In genomic region chr17:29504711-29505110, GRCh38 we compare ENCODE assay signal across 23 cellular contexts.
"Had no signal": no experiment of that assay in that cellular context is flagged by ENCODE, and none has a peak within 500 bp of the region (broad histone marks: within the 10 kb centered on the region; RNA-seq: fewer than 3 reads in every experiment).

No MANE protein-coding gene starts in this region.

- H3K27ac ChIP-seq: esophagus squamous epithelium, heart right ventricle, psoas muscle, skin epidermis, vagina had no signal

- DNase-seq: activated CD8-positive, alpha-beta T cell treated with anti-CD3 and anti-CD28 coated beads for 36 hours; activated naive CD4-positive, alpha-beta T cell treated with Interleukin-2 at 50 U/mL for 16 hours; activated naive CD8-positive, alpha-beta T cell treated with anti-CD3 and anti-CD28 coated beads, Interleukin-2, amount 10 ng/mL, durations not matched to agents 7 days and 5 days; activated T-cell treated with anti-CD3 and anti-CD28 coated beads, Interleukin-2, amount 50 U/mL, for 24 hours; anterior cingulate cortex; effector CD8-positive, alpha-beta T cell; esophagus squamous epithelium; heart right ventricle; immature natural killer cell; mucosa of descending colon; naive B cell; psoas muscle; right cardiac atrium; stimulated activated naive CD8-positive, alpha-beta T cell treated with anti-CD3 and anti-CD28 coated beads, Interleukin-15, amount 100 ng/mL, for 72 hours had no signal

- H3K4me1 Mint-ChIP-seq: activated CD4-positive, alpha-beta T cell treated with anti-CD3 and anti-CD28 coated beads, Interleukin-2, amount 10 ng/mL, durations not matched to agents 24 days and 14 days; activated naive CD8-positive, alpha-beta T cell treated with anti-CD3 and anti-CD28 coated beads, Interleukin-2, amount 10 ng/mL, durations not matched to agents 7 days and 5 days; brain; immature natural killer cell; memory B cell; naive B cell; neural crest cell; stimulated activated naive CD8-positive, alpha-beta T cell treated with anti-CD3 and anti-CD28 coated beads, Interleukin-15, amount 100 ng/mL, for 72 hours had no signal

- H3K27me3 ChIP-seq: esophagus squamous epithelium, heart right ventricle, vagina had no signal

- H3K4me3 ChIP-seq: esophagus squamous epithelium, heart right ventricle, mucosa of descending colon, psoas muscle, skin epidermis, vagina had no signal

- H3K27ac Mint-ChIP-seq: activated CD4-positive, alpha-beta T cell treated with anti-CD3 and anti-CD28 coated beads, Interleukin-2, amount 10 ng/mL, durations not matched to agents 24 days and 14 days; activated CD8-positive, alpha-beta T cell treated with anti-CD3 and anti-CD28 coated beads for 36 hours; activated naive CD8-positive, alpha-beta T cell treated with anti-CD3 and anti-CD28 coated beads, Interleukin-2, amount 10 ng/mL, durations not matched to agents 7 days and 5 days; activated T-cell treated with anti-CD3 and anti-CD28 coated beads, Interleukin-2, amount 50 U/mL, for 24 hours; activated T-helper 2 cell treated with anti-CD3 and anti-CD28 coated beads, Interferon-gamma antibody, Interleukin-2, Interleukin-4, amounts not matched to agents 10 μg/mL and 5 μg/mL and 100 μg/mL, durations not matched to agents 14 hours and 24 hours and 36 hours; brain; immature natural killer cell; memory B cell; stimulated activated naive CD8-positive, alpha-beta T cell treated with anti-CD3 and anti-CD28 coated beads, Interleukin-15, amount 100 ng/mL, for 72 hours; T-helper 1 cell treated with Interleukin-12 subunit alpha and Interleukin-12 subunit beta and Interleukin-4 antibody, amounts not matched to agents 30 μg/mL and 1 μg/mL, for 36 hours had no signal

- H3K27me3 Mint-ChIP-seq: activated CD4-positive, alpha-beta T cell treated with anti-CD3 and anti-CD28 coated beads, Interleukin-2, amount 10 ng/mL, durations not matched to agents 24 days and 14 days; activated CD8-positive, alpha-beta T cell treated with anti-CD3 and anti-CD28 coated beads for 36 hours; activated naive CD8-positive, alpha-beta T cell treated with anti-CD3 and anti-CD28 coated beads, Interleukin-2, amount 10 ng/mL, durations not matched to agents 7 days and 5 days; activated T-cell treated with anti-CD3 and anti-CD28 coated beads, Interleukin-2, amount 50 U/mL, for 24 hours; dendritic cell treated with granulocyte-macrophage colony-stimulating factor and Interleukin-4, amounts not matched to agents 40 ng/mL and 50 ng/mL, for 4 days; memory B cell; naive B cell; stimulated activated naive CD8-positive, alpha-beta T cell treated with anti-CD3 and anti-CD28 coated beads, Interleukin-15, amount 100 ng/mL, for 72 hours had no signal

- H3K4me3 Mint-ChIP-seq: activated CD4-positive, alpha-beta T cell treated with anti-CD3 and anti-CD28 coated beads, Interleukin-2, amount 10 ng/mL, durations not matched to agents 24 days and 14 days; activated CD8-positive, alpha-beta T cell treated with anti-CD3 and anti-CD28 coated beads for 36 hours; activated naive CD8-positive, alpha-beta T cell treated with anti-CD3 and anti-CD28 coated beads, Interleukin-2, amount 10 ng/mL, durations not matched to agents 7 days and 5 days; activated T-cell treated with anti-CD3 and anti-CD28 coated beads, Interleukin-2, amount 50 U/mL, for 24 hours; brain; dendritic cell treated with granulocyte-macrophage colony-stimulating factor and Interleukin-4, amounts not matched to agents 40 ng/mL and 50 ng/mL, for 4 days; immature natural killer cell; memory B cell; neural crest cell; stimulated activated naive CD8-positive, alpha-beta T cell treated with anti-CD3 and anti-CD28 coated beads, Interleukin-15, amount 100 ng/mL, for 72 hours; T-helper 1 cell treated with Interleukin-12 subunit alpha and Interleukin-12 subunit beta and Interleukin-4 antibody, amounts not matched to agents 30 μg/mL and 1 μg/mL, for 36 hours had no signal

- ATAC-seq: activated CD8-positive, alpha-beta T cell treated with anti-CD3 and anti-CD28 coated beads for 36 hours; heart right ventricle; mucosa of descending colon; psoas muscle; right cardiac atrium; stimulated activated naive CD8-positive, alpha-beta T cell treated with anti-CD3 and anti-CD28 coated beads, Interleukin-15, amount 100 ng/mL, for 72 hours had no signal

- H3K9me3 Mint-ChIP-seq: activated CD4-positive, alpha-beta T cell treated with anti-CD3 and anti-CD28 coated beads, Interleukin-2, amount 10 ng/mL, durations not matched to agents 24 days and 14 days; activated CD8-positive, alpha-beta T cell treated with anti-CD3 and anti-CD28 coated beads for 36 hours; activated naive CD8-positive, alpha-beta T cell treated with anti-CD3 and anti-CD28 coated beads, Interleukin-2, amount 10 ng/mL, durations not matched to agents 7 days and 5 days; activated T-cell treated with anti-CD3 and anti-CD28 coated beads, Interleukin-2, amount 50 U/mL, for 24 hours; activated T-helper 2 cell treated with anti-CD3 and anti-CD28 coated beads, Interferon-gamma antibody, Interleukin-2, Interleukin-4, amounts not matched to agents 10 μg/mL and 5 μg/mL and 100 μg/mL, durations not matched to agents 14 hours and 24 hours and 36 hours; brain; dendritic cell treated with granulocyte-macrophage colony-stimulating factor and Interleukin-4, amounts not matched to agents 40 ng/mL and 50 ng/mL, for 4 days; immature natural killer cell; memory B cell; naive B cell; neural crest cell; stimulated activated naive CD8-positive, alpha-beta T cell treated with anti-CD3 and anti-CD28 coated beads, Interleukin-15, amount 100 ng/mL, for 72 hours; T-helper 1 cell treated with Interleukin-12 subunit alpha and Interleukin-12 subunit beta and Interleukin-4 antibody, amounts not matched to agents 30 μg/mL and 1 μg/mL, for 36 hours had no signal

- H3K4me1 ChIP-seq: esophagus squamous epithelium, heart right ventricle, psoas muscle, vagina had no signal

- H3K9me3 ChIP-seq: esophagus squamous epithelium, heart right ventricle, mucosa of descending colon, psoas muscle, vagina had no signal
